Comparison of ENCODE assay signal across 8 cellular contexts in the genomic region with DNA sequence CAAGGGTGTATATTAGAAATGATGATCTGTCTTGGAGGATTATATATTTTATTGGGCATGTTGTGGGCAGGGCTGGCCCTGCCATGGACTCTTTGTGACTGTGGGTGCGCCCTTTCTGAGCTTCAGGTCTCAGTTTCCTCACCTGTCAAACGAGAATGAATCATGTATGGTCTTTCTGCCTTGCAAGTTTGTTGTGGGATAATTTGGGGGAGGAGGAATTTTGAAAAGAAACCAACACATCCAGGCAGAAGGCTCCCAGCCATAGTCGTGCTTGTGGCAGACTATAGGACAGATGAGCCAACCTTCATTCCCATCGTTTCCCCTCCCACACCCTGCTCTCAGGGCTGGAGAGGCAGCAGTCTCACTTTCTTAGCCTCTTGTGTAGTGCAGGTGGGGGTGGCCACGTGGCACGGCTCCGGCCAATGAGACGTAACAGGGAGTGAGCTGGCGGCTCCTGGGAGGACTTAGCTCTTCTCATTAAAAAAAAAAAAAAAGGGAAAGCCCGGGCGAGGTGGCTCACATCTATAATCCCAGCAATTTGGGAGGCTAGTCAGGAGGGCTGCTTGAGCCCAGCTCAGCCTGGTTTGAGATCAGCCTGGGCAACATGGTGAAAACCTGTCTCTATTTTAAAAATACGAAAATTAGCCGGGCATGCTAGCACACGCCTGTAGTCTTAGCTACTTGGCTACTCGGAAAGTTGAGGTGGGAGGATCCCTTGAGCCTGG.
DNase-seq lines count a peak whose midpoint lies in the region; ATAC-seq, FAIRE-seq and TF ChIP-seq lines count a peak whose summit lies in the region.

No MANE protein-coding gene starts in this region.

- H2AFZ ChIP-seq in K562 (ENCODE audit: low read depth, low read length) = peak overlapping the region; percentile 68

- no peaks in the 10 kb centered on the region for H4K20me1 ChIP-seq in K562 (replicated peaks; ENCODE audit: control insufficient read depth, insufficient read depth, low read length)

- CTCF ChIA-PET in K562 (lab: Yijun Ruan, JAX; ENCODE audit: low intra/inter-chr PET ratio) = no interaction called here

- no peaks in the 10 kb centered on the region for H3K36me3 Mint-ChIP-seq in nephron progenitor cell (ENCODE audit: low read depth)

- TF ChIP-seq CTCF in K562 (IDR thresholded peaks at IDR 0.05 in 2 of 3, conservative IDR thresholded peaks at IDR 0.05 in 1 of 3; ENCODE audit: insufficient read depth in 2 of 3, low read depth in 1 of 3, low read length in 3 of 3) (no peak), nephron progenitor cell (IDR thresholded peaks at IDR 0.05) (no peak), GM13977 (IDR thresholded peaks at IDR 0.05; ENCODE audit: extremely low read depth, insufficient read depth, missing control alignments) (no peak)

- H3K27me3 Mint-ChIP-seq in nephron progenitor cell (ENCODE audit: low read depth, poor library complexity) = peaks cover 12% of the 10 kb centered on the region

- no peak overlapping the region for H3K9ac ChIP-seq in K562 (ENCODE audit: insufficient read depth in 1 of 2, low read depth in 2 of 2, low read length in 2 of 2)

- peak overlapping the region; percentile 20; the same call in 1 of the 2 replicates for H3K4me2 ChIP-seq in K562 (ENCODE audit: insufficient read depth, low read length)

- no peak overlapping the region for H3K4me3 Mint-ChIP-seq in nephron progenitor cell

- no peak for TF ChIP-seq RAD21 in K562 (CRISPR knock-in tag; conservative IDR thresholded peaks at IDR 0.05 in 1 of 2, IDR thresholded peaks at IDR 0.05 in 1 of 2)

- H3K4me3 ChIP-seq in K562 = no peak overlapping the region

- H3K36me3 ChIP-seq in K562 (ENCODE audit: control insufficient read depth, insufficient read depth, low read length) = no peaks in the 10 kb centered on the region

- H3K79me2 ChIP-seq in K562 (ENCODE audit: control insufficient read depth, insufficient read depth, low read length) = no peaks in the 10 kb centered on the region

- peak; percentile 96 for ATAC-seq in K562
- ATAC-seq in GM21619 (IDR thresholded peaks at IDR 0.05; ENCODE audit: unreplicated experiment) = no peak

- BruUV-seq in K562 (replicated peaks; lab: Mats Ljungman, UMichigan) = no TSS peak

- H3K27ac ChIP-seq in K562 (ENCODE audit: extremely low read depth, low read depth, low read length) = no peak overlapping the region

- no peaks in the 10 kb centered on the region for H3K9me1 ChIP-seq in K562 (ENCODE audit: control insufficient read depth, insufficient read depth, low read length)

- peak; percentile 40 for FAIRE-seq in K562 (lab: Jason Lieb, UNC)

- intact Hi-C loops in K562 (cut with micrococcal nuclease) = no loop called here

- no peak for TF ChIP-seq EP300 in K562 (IDR thresholded peaks at IDR 0.05; ENCODE audit: low read length)

- no peaks in the 10 kb centered on the region for H3K9me3 ChIP-seq in K562 (replicated peaks; ENCODE audit: control insufficient read depth, insufficient read depth, low read depth, low read length)

- peaks cover 60% of the 10 kb centered on the region for H3K4me1 Mint-ChIP-seq in nephron progenitor cell

- H3K27me3 ChIP-seq in K562 (ENCODE audit: control insufficient read depth in 2 of 2, insufficient read depth in 2 of 2, low read length in 2 of 2) = peaks cover 0 to 14% of the 10 kb centered on the region in 2 experiments; a peak in 2 of 5 replicates

- peaks cover 6% of the 10 kb centered on the region for H3K9me3 Mint-ChIP-seq in nephron progenitor cell

- POLR2A ChIA-PET in K562 (lab: Yijun Ruan, JAX) = interaction anchor here (0.6 to 1.4 kb wide), 3 partner anchors 17 to 53 kb away, joined by 3 to 4 read pairs (median 3); no protein-coding TSS in a partner anchor

- 22% methylated on average over 12 of the region's 15 CpGs for WGBS in K562 (ENCODE audit: insufficient coverage, low coverage, missing lambda C conversion rate)

- TF ChIP-seq POLR2A in K562 (conservative IDR thresholded peaks at IDR 0.05) = no peak

- in situ Hi-C loops in K562 (cut with MboI) (no loop called here), GM13977 (cut with MboI; ENCODE audit: low pct_unique_long_range_greater_than_20kb, low sequenced_read_pairs, unreplicated experiment) (no loop called here)

- peak overlapping the region; percentile 57 for H3K27ac Mint-ChIP-seq in nephron progenitor cell

- H3K4me1 ChIP-seq in K562 (replicated peaks in 1 of 2; ENCODE audit: control insufficient read depth in 2 of 2, insufficient read depth in 2 of 2, low read length in 2 of 2) = peaks cover 0 to 19% of the 10 kb centered on the region in 2 experiments; a peak in 3 of 5 replicates

- DNase-seq in EL (peak; percentile 48), NCI-H2029 treated with DMSO at 0.1 percent for 48 hours (lab: John Stamatoyannopoulos, UW) (peak; percentile 22), K562 (ENCODE audit: extremely low read depth in 1 of 4, low spot score in 3 of 4) (peak; percentile 63 to 82 (median 80)), nephron progenitor cell (peak; percentile 51), NCI-H2081 treated with DMSO at 0.1 percent for 48 hours (lab: John Stamatoyannopoulos, UW) (no peak), GM13977 (ENCODE audit: low spot score) (no peak)
- DNase-seq in stimulated activated CD4-positive, alpha-beta T cell treated with anti-CD3 and anti-CD28 coated beads, Interleukin-1b, Interleukin-23, amount 100 ng/mL, for 48 hours = no peak

TF ChIP-seq in K562, 482 proteins besides CTCF, POLR2A, EP300 and RAD21 (continues in another document):
- TF ChIP-seq FOS (IDR thresholded peaks at IDR 0.05; ENCODE audit: extremely low read depth, insufficient read length) (peak; percentile 34), SRSF3 (IDR thresholded peaks at IDR 0.05; ENCODE audit: insufficient read depth, low read length) (no peak), ZNF384 (IDR thresholded peaks at IDR 0.05; ENCODE audit: low read depth, low read length) (peak; percentile 73), KAT2B (IDR thresholded peaks at IDR 0.05; ENCODE audit: low read depth, low read length) (no peak)
- TF ChIP-seq, protein P1, sequence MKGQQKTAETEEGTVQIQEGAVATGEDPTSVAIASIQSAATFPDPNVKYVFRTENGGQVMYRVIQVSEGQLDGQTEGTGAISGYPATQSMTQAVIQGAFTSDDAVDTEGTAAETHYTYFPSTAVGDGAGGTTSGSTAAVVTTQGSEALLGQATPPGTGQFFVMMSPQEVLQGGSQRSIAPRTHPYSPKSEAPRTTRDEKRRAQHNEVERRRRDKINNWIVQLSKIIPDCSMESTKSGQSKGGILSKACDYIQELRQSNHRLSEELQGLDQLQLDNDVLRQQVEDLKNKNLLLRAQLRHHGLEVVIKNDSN (CRISPR knock-in tag; IDR thresholded peaks at IDR 0.05) = peak; percentile 92

Comparison
In these comparisons a context has a peak if more than half of its experiments do, and no peak if none do; other contexts are left out.
1. DNase-seq: peak in EL (single experiment), NCI-H2029 treated with DMSO at 0.1 percent for 48 hours (single experiment), K562 (4 of 4) and nephron progenitor cell (single experiment); none in NCI-H2081 treated with DMSO at 0.1 percent for 48 hours (single experiment), stimulated activated CD4-positive, alpha-beta T cell treated with anti-CD3 and anti-CD28 coated beads, Interleukin-1b, Interleukin-23, amount 100 ng/mL, for 48 hours (single experiment) and GM13977 (single experiment).